In genomic region chr6:113774122-113774835, GRCh38 we compare ENCODE assay signal across 14 cellular contexts.
A peak's percentile ranks its signal among the peaks of the same experiment; 100 is the strongest.
DNase-seq lines count a peak whose midpoint lies in the region; ATAC-seq, FAIRE-seq and TF ChIP-seq lines count a peak whose summit lies in the region.
"Had no signal": no experiment of that assay in that cellular context is flagged by ENCODE, and none has a peak within 500 bp of the region (broad histone marks: within the 10 kb centered on the region; RNA-seq: fewer than 3 reads in every experiment).

No MANE protein-coding gene starts in this region.

- H3K4me1 Mint-ChIP-seq in astrocyte (ENCODE audit: low read depth, unreplicated experiment) (peaks cover 8% of the 10 kb centered on the region), mesothelial cell of epicardium (peaks cover 14% of the 10 kb centered on the region)
- H3K4me1 Mint-ChIP-seq: CD4-positive, CD25-positive, alpha-beta regulatory T cell; stimulated activated effector memory CD8-positive, alpha-beta T cell treated with anti-CD3 and anti-CD28 coated beads, Interleukin-12 subunit alpha, Interleukin-12 subunit beta, amount 100 ng/mL, for 72 hours had no signal

- ATAC-seq in GM18867 (IDR thresholded peaks at IDR 0.05; ENCODE audit: unreplicated experiment) (no peak), GM18519 (IDR thresholded peaks at IDR 0.05; ENCODE audit: low FRiP score, unreplicated experiment) (no peak)
- ATAC-seq: stimulated activated effector memory CD8-positive, alpha-beta T cell treated with anti-CD3 and anti-CD28 coated beads, Interleukin-12 subunit alpha, Interleukin-12 subunit beta, amount 100 ng/mL, for 72 hours had no signal

- no peaks in the 10 kb centered on the region for H3K27me3 ChIP-seq in HL-60 (ENCODE audit: insufficient read depth, poor library complexity, severe bottlenecking)
- H3K27me3 ChIP-seq in astrocyte (ENCODE audit: insufficient read depth, low read length): no peaks in the 10 kb centered on the region
- H3K27me3 ChIP-seq: MG63 had no signal

- H3K9me3 ChIP-seq in astrocyte (ENCODE audit: insufficient read depth, low read depth, low read length): no peaks in the 10 kb centered on the region
- H3K9me3 ChIP-seq: MG63 had no signal

- H3K4me1 ChIP-seq in astrocyte (ENCODE audit: insufficient read depth, low read length): no peaks in the 10 kb centered on the region

- no peaks in the 10 kb centered on the region for H3K27me3 Mint-ChIP-seq in astrocyte (ENCODE audit: low read depth, unreplicated experiment)
- no peaks in the 10 kb centered on the region for H3K27me3 Mint-ChIP-seq in mesothelial cell of epicardium (ENCODE audit: low read depth)
- H3K27me3 Mint-ChIP-seq: CD4-positive, CD25-positive, alpha-beta regulatory T cell had no signal

- H3K79me2 ChIP-seq in astrocyte (ENCODE audit: insufficient read depth, low read length): no peaks in the 10 kb centered on the region

- H3K4me3 ChIP-seq in AG09309 (ENCODE audit: control insufficient read depth, low read depth, low read length): no peak overlapping the region
- H3K4me3 ChIP-seq in HL-60 (replicated peaks; ENCODE audit: insufficient read depth, low read length): no peak overlapping the region
- H3K4me3 ChIP-seq in astrocyte (ENCODE audit: insufficient read depth, low read depth, low read length): no peak overlapping the region
- H3K4me3 ChIP-seq: MG63 had no signal

- H3K27ac Mint-ChIP-seq in astrocyte (ENCODE audit: unreplicated experiment) (no peak overlapping the region), mesothelial cell of epicardium (no peak overlapping the region)
- H3K27ac Mint-ChIP-seq: CD4-positive, CD25-positive, alpha-beta regulatory T cell; stimulated activated effector memory CD8-positive, alpha-beta T cell treated with anti-CD3 and anti-CD28 coated beads, Interleukin-12 subunit alpha, Interleukin-12 subunit beta, amount 100 ng/mL, for 72 hours had no signal

- no peak overlapping the region for H3K9ac ChIP-seq in astrocyte (ENCODE audit: low read length)

- peak; percentile 64 for FAIRE-seq in astrocyte (lab: Jason Lieb, UNC)
- FAIRE-seq: keratinocyte had no signal

- no peaks in the 10 kb centered on the region for H3K36me3 Mint-ChIP-seq in astrocyte (ENCODE audit: low read depth, unreplicated experiment)
- no peaks in the 10 kb centered on the region for H3K36me3 Mint-ChIP-seq in mesothelial cell of epicardium
- H3K36me3 Mint-ChIP-seq: CD4-positive, CD25-positive, alpha-beta regulatory T cell; stimulated activated effector memory CD8-positive, alpha-beta T cell treated with anti-CD3 and anti-CD28 coated beads, Interleukin-12 subunit alpha, Interleukin-12 subunit beta, amount 100 ng/mL, for 72 hours had no signal

- H2AFZ ChIP-seq in astrocyte (ENCODE audit: low read depth, low read length): no peak overlapping the region

- DNase-seq in AG09309 (ENCODE audit: low read depth): peak; percentile 61
- peak; percentile 38 to 84 for DNase-seq in HL-60 (ENCODE audit: low read depth in 1 of 2, low spot score in 1 of 2)
- DNase-seq in astrocyte (ENCODE audit: low read depth): peak; percentile 30
- DNase-seq in kidney tubule cell (ENCODE audit: low spot score): peak; percentile 15
- no peak for DNase-seq in mesothelial cell of epicardium (ENCODE audit: low spot score in 2 of 2, unreplicated experiment in 2 of 2)
- no peak for DNase-seq in EL
- DNase-seq: anterior cingulate cortex; CD4-positive, CD25-positive, alpha-beta regulatory T cell; MG63; T1000 had no signal

- H3K4me3 Mint-ChIP-seq in astrocyte (ENCODE audit: unreplicated experiment) (no peak overlapping the region), mesothelial cell of epicardium (no peak overlapping the region)
- H3K4me3 Mint-ChIP-seq: CD4-positive, CD25-positive, alpha-beta regulatory T cell; stimulated activated effector memory CD8-positive, alpha-beta T cell treated with anti-CD3 and anti-CD28 coated beads, Interleukin-12 subunit alpha, Interleukin-12 subunit beta, amount 100 ng/mL, for 72 hours had no signal

- H3K27ac ChIP-seq in HL-60 (replicated peaks) (no peak overlapping the region), astrocyte (ENCODE audit: low read depth, low read length) (no peak overlapping the region)

- no peaks in the 10 kb centered on the region for H4K20me1 ChIP-seq in astrocyte (ENCODE audit: insufficient read depth, low read length)

- H3K4me2 ChIP-seq in astrocyte (ENCODE audit: low read length): no peak overlapping the region

- TF ChIP-seq CTCF in AG09309 (IDR thresholded peaks at IDR 0.05; ENCODE audit: control insufficient read depth, insufficient read depth, low read depth, low read length, missing control alignments) (no peak), HL-60 (IDR thresholded peaks at IDR 0.05; ENCODE audit: insufficient read depth, low read length) (no peak), astrocyte (IDR thresholded peaks at IDR 0.05; ENCODE audit: insufficient read depth, low read depth, low read length) (no peak), mesothelial cell of epicardium (IDR thresholded peaks at IDR 0.05; ENCODE audit: unreplicated experiment) (no peak)

- H3K36me3 ChIP-seq in astrocyte (ENCODE audit: insufficient read depth, low read length): no peaks in the 10 kb centered on the region
- H3K36me3 ChIP-seq: MG63 had no signal

- H3K9me3 Mint-ChIP-seq in astrocyte (ENCODE audit: unreplicated experiment) (no peaks in the 10 kb centered on the region), mesothelial cell of epicardium (no peaks in the 10 kb centered on the region)
- H3K9me3 Mint-ChIP-seq: CD4-positive, CD25-positive, alpha-beta regulatory T cell; stimulated activated effector memory CD8-positive, alpha-beta T cell treated with anti-CD3 and anti-CD28 coated beads, Interleukin-12 subunit alpha, Interleukin-12 subunit beta, amount 100 ng/mL, for 72 hours had no signal

Comparison
In these comparisons a context has a peak if more than half of its experiments do, and no peak if none do; other contexts are left out.
1. DNase-seq: peak in AG09309 (single experiment), HL-60 (2 of 2), astrocyte (single experiment) and kidney tubule cell (single experiment); none in mesothelial cell of epicardium (0 of 2) and EL (single experiment).